ENCODE assay signal across 9 cellular contexts in genomic region chr3:24503499-24504176, GRCh38. TPM values are rescaled to one million over a fixed set of nuclear protein-coding genes. Genes with fewer than 3 reads are reported as not detected.
DNase-seq lines count a peak whose midpoint lies in the region; ATAC-seq and TF ChIP-seq lines count a peak whose summit lies in the region.
"Had no signal": no experiment of that assay in that cellular context is flagged by ENCODE, and none has a peak within 500 bp of the region (broad histone marks: within the 10 kb centered on the region; RNA-seq: fewer than 3 reads in every experiment).

No MANE protein-coding gene starts in this region.

- no peaks in the 10 kb centered on the region for H3K36me3 ChIP-seq in colonic mucosa

- H3K9me3 ChIP-seq in colonic mucosa = no peaks in the 10 kb centered on the region

- no peaks in the 10 kb centered on the region for H3K27me3 ChIP-seq in colonic mucosa

- no peak overlapping the region for H3K9ac ChIP-seq in colonic mucosa (ENCODE audit: low read depth in 2 of 2, low read length in 2 of 2)

- peaks cover 9% of the 10 kb centered on the region for H3K4me1 ChIP-seq in colonic mucosa

- intact Hi-C loops in colonic mucosa (cut with DNase I) = no loop called here

- ATAC-seq in GM18867 (IDR thresholded peaks at IDR 0.05; ENCODE audit: unreplicated experiment) (peak; percentile 95), GM21526 (IDR thresholded peaks at IDR 0.05; ENCODE audit: low FRiP score, unreplicated experiment) (peak; percentile 94), HG03175 (IDR thresholded peaks at IDR 0.05; ENCODE audit: unreplicated experiment) (peak; percentile 76)

- TF ChIP-seq CTCF in colonic mucosa (IDR thresholded peaks at IDR 0.05) = no peak

- peak overlapping the region; percentile 7 for H3K27ac ChIP-seq in colonic mucosa

- no peak for DNase-seq in colonic mucosa
- no peak for DNase-seq in T1000 (lab: John Stamatoyannopoulos, UW)
- no peak for DNase-seq in UCSD-AML1 (lab: John Stamatoyannopoulos, UW; ENCODE audit: unreplicated experiment)
- DNase-seq in GF-D8 (lab: John Stamatoyannopoulos, UW) = no peak
- no peak for DNase-seq in cerebellar cortex (ENCODE audit: low spot score)
- DNase-seq: cortex of kidney had no signal

- no peak overlapping the region for H3K4me3 ChIP-seq in colonic mucosa

RNA-seq across cellular contexts. Expression of gene THRB, which starts 9.0 kb away (rescaled TPM):
- 10 to 100 TPM; 23.3 to 27.6 TPM for total RNA-seq in colonic mucosa
